ENCODE assay signal across 1 cellular context in the genomic region with DNA sequence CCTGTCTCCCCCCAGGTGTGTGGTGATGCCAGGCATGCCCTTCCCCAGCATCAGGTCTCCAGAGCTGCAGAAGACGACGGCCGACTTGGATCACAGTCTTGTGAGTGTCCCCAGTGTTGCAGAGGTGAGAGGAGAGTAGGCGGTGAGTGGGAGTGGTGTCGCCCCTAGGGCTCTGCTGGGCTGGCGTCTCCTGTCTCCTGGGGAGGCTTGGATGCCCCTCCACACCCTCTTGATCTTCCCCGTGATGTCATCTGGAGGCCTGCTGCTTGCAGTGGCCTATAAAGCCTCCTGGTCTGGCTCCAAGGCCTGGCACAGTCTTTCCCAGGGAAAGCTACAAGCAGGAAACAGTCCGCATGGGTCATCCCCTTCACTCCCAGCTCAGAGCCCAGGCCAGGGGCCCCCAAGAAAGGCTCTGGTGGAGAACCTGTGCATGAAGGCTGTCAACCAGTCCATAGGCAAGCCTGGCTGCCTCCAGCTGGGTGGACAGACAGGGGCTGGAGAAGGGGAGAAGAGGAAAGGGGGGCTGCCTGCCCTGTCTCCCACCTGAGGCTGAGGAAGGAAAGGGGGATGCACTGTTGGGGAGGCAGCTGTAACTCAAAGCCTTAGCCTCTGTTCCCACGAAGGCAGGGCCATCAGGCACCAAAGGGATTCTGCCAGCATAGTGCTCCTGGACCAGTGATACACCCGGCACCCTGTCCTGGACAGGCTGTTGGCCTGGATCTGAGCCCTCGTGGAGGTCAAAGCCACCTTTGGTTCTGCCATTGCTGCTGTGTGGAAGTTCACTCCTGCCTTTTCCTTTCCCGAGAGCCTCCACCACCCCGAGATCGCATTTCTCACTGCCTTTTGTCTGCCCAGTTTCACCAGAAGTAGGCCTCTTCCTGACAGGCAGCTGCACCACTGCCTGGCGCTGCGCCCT. TPM values are rescaled to one million over a fixed set of nuclear protein-coding genes. Genes with fewer than 3 reads are reported as not detected.
"Had no signal": no experiment of that assay in that cellular context is flagged by ENCODE, and none has a peak within 500 bp of the region (broad histone marks: within the 10 kb centered on the region; RNA-seq: fewer than 3 reads in every experiment).

No MANE protein-coding gene starts in this region.

RNA-seq across cellular contexts. Expression of a gene that starts 53.6 kb away (rescaled TPM):
- total RNA-seq: activated CD4-positive, alpha-beta T cell treated with anti-CD3 and anti-CD28 coated beads, Interleukin-2, amount 10 ng/mL, durations not matched to agents 7 days and 5 days had no signal
